In genomic region chr12:80293759-80294158, GRCh38 we compare ENCODE assay signal across 14 cellular contexts.
DNase-seq lines count a peak whose midpoint lies in the region; ATAC-seq, FAIRE-seq and TF ChIP-seq lines count a peak whose summit lies in the region.
"Had no signal": no experiment of that assay in that cellular context is flagged by ENCODE, and none has a peak within 500 bp of the region (broad histone marks: within the 10 kb centered on the region; RNA-seq: fewer than 3 reads in every experiment).

No MANE protein-coding gene starts in this region.

- H2AFZ ChIP-seq in HepG2 (ENCODE audit: low read length) = no peak overlapping the region

- TF ChIP-seq POLR2A in HepG2 (IDR thresholded peaks at IDR 0.05; ENCODE audit: insufficient read depth in 1 of 2, low read depth in 2 of 2, low read length in 2 of 2) = no peak
- no peak for TF ChIP-seq POLR2A in body of pancreas (IDR thresholded peaks at IDR 0.05)

- ATAC-seq in HG02763 (IDR thresholded peaks at IDR 0.05; ENCODE audit: unreplicated experiment) (peak; percentile 67), HG03520 (IDR thresholded peaks at IDR 0.05; ENCODE audit: unreplicated experiment) (peak; percentile 66), T-helper 17 cell (no peak), HepG2 (no peak), body of pancreas (no peak)

- peaks cover 5% of the 10 kb centered on the region for H3K27me3 Mint-ChIP-seq in T-helper 17 cell
- H3K27me3 Mint-ChIP-seq: activated B cell treated with CpG ODN at 0.5 μM for 24 hours had no signal

- POLR2A ChIA-PET in GM10248 (lab: Yijun Ruan, JAX) (no interaction called here), HepG2 (lab: Yijun Ruan, JAX) (no interaction called here)

- intact Hi-C loops in HepG2 (cut with micrococcal nuclease; ENCODE audit: unreplicated experiment) = no loop called here
- intact Hi-C loops in body of pancreas (cut with DNase I) = no loop called here

- no peak for TF ChIP-seq EP300 in HepG2 (IDR thresholded peaks at IDR 0.05; ENCODE audit: low read depth in 2 of 2, low read length in 2 of 2)
- TF ChIP-seq EP300 in HepG2 (CRISPR knock-in tag; IDR thresholded peaks at IDR 0.05; ENCODE audit: borderline replicate concordance) = no peak

- H3K27ac ChIP-seq in HepG2 (ENCODE audit: extremely low read length, insufficient read depth, low read length) (no peak overlapping the region), body of pancreas (no peak overlapping the region)
- H3K27ac ChIP-seq: 22Rv1, tibial artery had no signal

- no peak for TF ChIP-seq RAD21 in HepG2 (CRISPR knock-in tag; IDR thresholded peaks at IDR 0.05)

- H3K36me3 ChIP-seq in HepG2 (replicated peaks in 1 of 2; ENCODE audit: control insufficient read depth in 1 of 2, insufficient read depth in 2 of 2, low read length in 2 of 2) (no peaks in the 10 kb centered on the region), body of pancreas (replicated peaks in 1 of 2; ENCODE audit: insufficient read depth in 1 of 2, low read depth in 2 of 2) (no peaks in the 10 kb centered on the region)
- H3K36me3 ChIP-seq: tibial artery had no signal

- H3K9ac ChIP-seq in HepG2 (ENCODE audit: insufficient read depth, low read depth, low read length) = no peak overlapping the region

- in situ Hi-C loops in HepG2 (cut with HindIII; ENCODE audit: extremely low pct_ligation_motif_present, low pct_unique_long_range_greater_than_20kb) = no loop called here

- no peak for FAIRE-seq in HepG2 (lab: Jason Lieb, UNC)

- H3K4me3 ChIP-seq in HepG2 (replicated peaks in 1 of 3; ENCODE audit: insufficient read depth in 1 of 3, low read depth in 2 of 3, low read length in 3 of 3) (no peak overlapping the region), body of pancreas (no peak overlapping the region)
- H3K4me3 ChIP-seq: tibial artery had no signal

- no peaks in the 10 kb centered on the region for H3K27me3 ChIP-seq in HepG2 (ENCODE audit: control insufficient read depth in 1 of 2, insufficient read depth in 2 of 2, low read length in 2 of 2)
- H3K27me3 ChIP-seq in body of pancreas = no peaks in the 10 kb centered on the region
- H3K27me3 ChIP-seq: tibial artery had no signal

- H3K4me1 Mint-ChIP-seq in T-helper 17 cell = no peaks in the 10 kb centered on the region
- H3K4me1 Mint-ChIP-seq: activated B cell treated with CpG ODN at 0.5 μM for 24 hours had no signal

- no peak overlapping the region for H3K4me2 ChIP-seq in HepG2 (ENCODE audit: low read depth, low read length)

- H3K4me3 Mint-ChIP-seq in T-helper 17 cell = no peak overlapping the region
- H3K4me3 Mint-ChIP-seq: activated B cell treated with CpG ODN at 0.5 μM for 24 hours had no signal

- no peaks in the 10 kb centered on the region for H3K36me3 Mint-ChIP-seq in T-helper 17 cell (ENCODE audit: low read depth)

- WGBS in HepG2 (ENCODE audit: low lambda C conversion rate) = 4% methylated on average over 1 of the region's 1 CpG
- 15 to 33% methylated on average over 1 of the region's 1 CpG for WGBS in body of pancreas, 2 donors

- CTCF ChIA-PET in GM10248 (lab: Yijun Ruan, JAX) (interaction anchor here (0.9 to 1.0 kb wide), 2 partner anchors 17 to 22 kb away, joined by 3 read pairs; no protein-coding TSS in a partner anchor), HepG2 (lab: Yijun Ruan, JAX; ENCODE audit: low intra/inter-chr PET ratio, low total read pairs) (no interaction called here)

- H3K27ac Mint-ChIP-seq in T-helper 17 cell = no peak overlapping the region
- H3K27ac Mint-ChIP-seq: activated B cell treated with CpG ODN at 0.5 μM for 24 hours had no signal

- H4K20me1 ChIP-seq in HepG2 (ENCODE audit: insufficient read depth, low read length) = no peaks in the 10 kb centered on the region

- no TSS peak for BruUV-seq in HepG2 (replicated peaks; lab: Mats Ljungman, UMichigan)

- H3K4me1 ChIP-seq in HepG2 (ENCODE audit: insufficient read depth, low read length) (no peaks in the 10 kb centered on the region), body of pancreas (no peaks in the 10 kb centered on the region)
- H3K4me1 ChIP-seq: tibial artery had no signal

- TF ChIP-seq CTCF in GM10248 (IDR thresholded peaks at IDR 0.05; ENCODE audit: control extremely low read depth, extremely low read depth, low read depth, missing control alignments) (no peak), HepG2 (CRISPR knock-in tag; IDR thresholded peaks at IDR 0.05) (no peak), body of pancreas (IDR thresholded peaks at IDR 0.05) (no peak)

- H3K79me2 ChIP-seq in HepG2 (ENCODE audit: insufficient read depth, low read length) = no peaks in the 10 kb centered on the region

- peak; percentile 25 for DNase-seq in DMS53 (lab: John Stamatoyannopoulos, UW)
- no peak for DNase-seq in DMS53 treated with DMSO at 0.1 percent for 48 hours (lab: John Stamatoyannopoulos, UW; ENCODE audit: unreplicated experiment)
- no peak for DNase-seq in T-helper 17 cell
- DNase-seq in GM10248 (ENCODE audit: extremely low spot score) = no peak
- no peak for DNase-seq in HepG2 (ENCODE audit: low spot score)
- DNase-seq in body of pancreas = no peak
- DNase-seq: activated B cell treated with CpG ODN at 0.5 μM for 24 hours; activated effector memory CD4-positive, alpha-beta T cell treated with anti-CD3 and anti-CD28 coated beads, Interleukin-2, amount 50 U/mL, for 16 hours; caudate nucleus; erythroblast; tibial artery had no signal

- H3K9me3 ChIP-seq in T-helper 17 cell (ENCODE audit: control insufficient read depth, low read length, poor library complexity, severe bottlenecking) (no peaks in the 10 kb centered on the region), HepG2 (ENCODE audit: low read length) (no peaks in the 10 kb centered on the region), body of pancreas (no peaks in the 10 kb centered on the region)
- H3K9me3 ChIP-seq: tibial artery had no signal

TF ChIP-seq in HepG2, 621 proteins besides CTCF, POLR2A, EP300 and RAD21:
- TF ChIP-seq ZNF263 (CRISPR knock-in tag; IDR thresholded peaks at IDR 0.05) (no peak), ATF6 (CRISPR knock-in tag; conservative IDR thresholded peaks at IDR 0.05) (no peak), ZNF275 (CRISPR knock-in tag; IDR thresholded peaks at IDR 0.05; ENCODE audit: borderline replicate concordance) (no peak), SAFB2 (CRISPR knock-in tag; IDR thresholded peaks at IDR 0.05; ENCODE audit: borderline replicate concordance, low read depth) (no peak), KDM2A (CRISPR knock-in tag; IDR thresholded peaks at IDR 0.05; ENCODE audit: borderline replicate concordance, low read depth) (no peak), CBX2 (IDR thresholded peaks at IDR 0.05; ENCODE audit: low read depth, low read length) (no peak), CBX2 (CRISPR knock-in tag; IDR thresholded peaks at IDR 0.05; ENCODE audit: low read depth) (no peak)

Comparison
In these comparisons a context has a peak if more than half of its experiments do, and no peak if none do; other contexts are left out.
1. ATAC-seq: peak in HG02763 (single experiment) and HG03520 (single experiment); none in T-helper 17 cell (single experiment), HepG2 (single experiment) and body of pancreas (single experiment).